19 cellular contexts compared by ENCODE assay signal in the genomic region with DNA sequence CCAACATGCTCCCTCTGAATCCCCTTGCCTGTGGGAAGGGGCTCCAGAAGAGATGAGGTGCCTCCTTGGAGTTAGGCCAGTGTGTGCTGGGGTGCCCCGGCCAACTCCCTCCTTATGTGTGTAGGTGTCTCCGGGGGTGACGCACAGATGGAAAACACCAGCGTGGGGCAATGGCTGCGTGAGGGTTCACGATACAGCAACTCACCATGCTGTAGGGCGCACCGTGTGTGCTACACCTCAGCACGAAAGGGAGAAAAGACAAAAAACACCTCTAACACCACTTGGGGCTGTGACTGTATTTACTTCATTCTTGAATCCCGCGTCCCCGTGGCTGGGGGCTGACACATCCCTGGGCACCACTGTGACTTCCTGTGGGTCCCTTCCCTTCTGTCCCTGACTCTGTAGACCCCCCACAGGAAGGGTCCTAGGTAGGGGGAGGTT. TPM values are rescaled to one million over a fixed set of nuclear protein-coding genes. Genes with fewer than 3 reads are reported as not detected.
A peak's percentile ranks its signal among the peaks of the same experiment; 100 is the strongest.
DNase-seq lines count a peak whose midpoint lies in the region; ATAC-seq and TF ChIP-seq lines count a peak whose summit lies in the region.
"Had no signal": no experiment of that assay in that cellular context is flagged by ENCODE, and none has a peak within 500 bp of the region (broad histone marks: within the 10 kb centered on the region; RNA-seq: fewer than 3 reads in every experiment).

No MANE protein-coding gene starts in this region.

- peaks cover 5% of the 10 kb centered on the region for H3K4me1 ChIP-seq in right cardiac atrium (ENCODE audit: control insufficient read depth, insufficient read depth, low read length)
- H3K4me1 ChIP-seq in mucosa of stomach (ENCODE audit: control insufficient read depth, insufficient read depth, low read length): peaks cover 43% of the 10 kb centered on the region

- no peaks in the 10 kb centered on the region for H3K36me3 ChIP-seq in mucosa of stomach (ENCODE audit: control insufficient read depth, insufficient read depth, low read length)

- intact Hi-C loops in Right ventricle myocardium inferior (cut with DNase I) (no loop called here), right cardiac atrium (cut with DNase I) (no loop called here)

- H3K4me3 Mint-ChIP-seq in WTC11: no peak overlapping the region
- H3K4me3 Mint-ChIP-seq: central memory CD8-positive, alpha-beta T cell; neural crest cell; stimulated activated naive CD8-positive, alpha-beta T cell treated with anti-CD3 and anti-CD28 coated beads, Interleukin-15, Interleukin-2, amounts not matched to agents 100 ng/mL and 50 ng/mL, for 24 hours had no signal

- CTCF ChIA-PET in WTC11 (lab: Charles Lee): interaction anchor here (0.8 to 3.8 kb wide), 3 partner anchors 12 to 100 kb away, joined by 3 to 25 read pairs (median 15); no protein-coding TSS in a partner anchor

- H3K27ac ChIP-seq in right cardiac atrium (ENCODE audit: low read length): no peak overlapping the region

- peaks cover 39% of the 10 kb centered on the region for H3K4me1 Mint-ChIP-seq in WTC11

- no peaks in the 10 kb centered on the region for H3K27me3 ChIP-seq in right cardiac atrium (ENCODE audit: control insufficient read depth, insufficient read depth)
- H3K27me3 ChIP-seq in mucosa of stomach (ENCODE audit: control insufficient read depth, insufficient read depth, low read length): no peaks in the 10 kb centered on the region
- H3K27me3 ChIP-seq: heart right ventricle had no signal

- no peaks in the 10 kb centered on the region for H3K27me3 Mint-ChIP-seq in WTC11 (ENCODE audit: low read depth)
- H3K27me3 Mint-ChIP-seq: central memory CD8-positive, alpha-beta T cell; stimulated activated naive CD8-positive, alpha-beta T cell treated with anti-CD3 and anti-CD28 coated beads, Interleukin-15, Interleukin-2, amounts not matched to agents 100 ng/mL and 50 ng/mL, for 24 hours had no signal

- peak overlapping the region; percentile 55 for H3K9ac ChIP-seq in mucosa of stomach (ENCODE audit: low read length)

- H3K9me3 Mint-ChIP-seq in WTC11: no peaks in the 10 kb centered on the region
- H3K9me3 Mint-ChIP-seq: central memory CD8-positive, alpha-beta T cell; neural crest cell; stimulated activated naive CD8-positive, alpha-beta T cell treated with anti-CD3 and anti-CD28 coated beads, Interleukin-15, Interleukin-2, amounts not matched to agents 100 ng/mL and 50 ng/mL, for 24 hours had no signal

- H3K36me3 Mint-ChIP-seq in WTC11: no peaks in the 10 kb centered on the region

- peak; percentile 65 for DNase-seq in Right ventricle myocardium inferior (ENCODE audit: missing footprints)
- no peak for DNase-seq in right cardiac atrium
- no peak for DNase-seq in WTC11 (ENCODE audit: low spot score)
- peak; percentile 40 for DNase-seq in ureter (ENCODE audit: low spot score)
- no peak for DNase-seq in stimulated activated CD4-positive, alpha-beta T cell treated with anti-CD3 and anti-CD28 coated beads, Interleukin-4, amount 100 ng/mL, for 1 hour
- no peak for DNase-seq in stimulated activated naive CD4-positive, alpha-beta T cell (lab: John Stamatoyannopoulos, UW)
- no peak for DNase-seq in activated T-cell treated with anti-CD3 and anti-CD28 coated beads, Interleukin-2, amount 50 U/mL, for 48 hours
- DNase-seq: activated CD8-positive, alpha-beta T cell treated with anti-CD3 and anti-CD28 coated beads, Interleukin-2, amount 10 ng/mL, durations not matched to agents 7 days and 5 days; activated gamma-delta T cell treated with Interleukin-2 at 50 U/mL for 16 hours; DND-41; effector memory CD4-positive, alpha-beta T cell; RPMI8226; SW 1271 had no signal

- 94% methylated on average over 12 of the region's 12 CpGs for whole genome bisulfite sequencing in right cardiac atrium

- H3K4me3 ChIP-seq in right cardiac atrium (ENCODE audit: low read length) (no peak overlapping the region), mucosa of stomach (ENCODE audit: low read length) (no peak overlapping the region)
- H3K4me3 ChIP-seq: heart right ventricle had no signal

- no peaks in the 10 kb centered on the region for H3K9me3 ChIP-seq in right cardiac atrium (ENCODE audit: control insufficient read depth, low read length)
- H3K9me3 ChIP-seq in mucosa of stomach (ENCODE audit: control insufficient read depth, low read length): no peaks in the 10 kb centered on the region
- H3K9me3 ChIP-seq: heart right ventricle had no signal

- TF ChIP-seq CTCF in WTC11 (IDR thresholded peaks at IDR 0.05): no peak

- POLR2A ChIA-PET in WTC11 (lab: Charles Lee): interaction anchor here (0.7 to 1.3 kb wide), 2 partner anchors 12 to 15 kb away, joined by 3 to 4 read pairs; no protein-coding TSS in a partner anchor

- ATAC-seq in Right ventricle myocardium inferior (no peak), right cardiac atrium (no peak), WTC11 (no peak)
- ATAC-seq: activated CD8-positive, alpha-beta T cell treated with anti-CD3 and anti-CD28 coated beads, Interleukin-2, amount 10 ng/mL, durations not matched to agents 7 days and 5 days; HepG2 had no signal

- H3K27ac Mint-ChIP-seq in WTC11: peak overlapping the region; percentile 92
- H3K27ac Mint-ChIP-seq: stimulated activated naive CD8-positive, alpha-beta T cell treated with anti-CD3 and anti-CD28 coated beads, Interleukin-15, Interleukin-2, amounts not matched to agents 100 ng/mL and 50 ng/mL, for 24 hours had no signal

TF ChIP-seq in WTC11, 78 proteins besides CTCF, POLR2A, EP300 and RAD21:
- no peak for TF ChIP-seq ZNF219 (CRISPR knock-in tag; IDR thresholded peaks at IDR 0.05; ENCODE audit: borderline replicate concordance)
- TF ChIP-seq ZNF317 (CRISPR knock-in tag; IDR thresholded peaks at IDR 0.05; ENCODE audit: borderline replicate concordance, low read depth): no peak
- TF ChIP-seq, protein P1, sequence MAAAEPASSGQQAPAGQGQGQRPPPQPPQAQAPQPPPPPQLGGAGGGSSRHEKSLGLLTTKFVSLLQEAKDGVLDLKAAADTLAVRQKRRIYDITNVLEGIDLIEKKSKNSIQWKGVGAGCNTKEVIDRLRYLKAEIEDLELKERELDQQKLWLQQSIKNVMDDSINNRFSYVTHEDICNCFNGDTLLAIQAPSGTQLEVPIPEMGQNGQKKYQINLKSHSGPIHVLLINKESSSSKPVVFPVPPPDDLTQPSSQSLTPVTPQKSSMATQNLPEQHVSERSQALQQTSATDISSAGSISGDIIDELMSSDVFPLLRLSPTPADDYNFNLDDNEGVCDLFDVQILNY (CRISPR knock-in tag; IDR thresholded peaks at IDR 0.05): no peak
- TF ChIP-seq NR2C2 (CRISPR knock-in tag; IDR thresholded peaks at IDR 0.05): no peak
- no peak for TF ChIP-seq CBFB (CRISPR knock-in tag; IDR thresholded peaks at IDR 0.05; ENCODE audit: low read depth)
- TF ChIP-seq EMX1 (CRISPR knock-in tag; IDR thresholded peaks at IDR 0.05): no peak
- TF ChIP-seq, protein P2, sequence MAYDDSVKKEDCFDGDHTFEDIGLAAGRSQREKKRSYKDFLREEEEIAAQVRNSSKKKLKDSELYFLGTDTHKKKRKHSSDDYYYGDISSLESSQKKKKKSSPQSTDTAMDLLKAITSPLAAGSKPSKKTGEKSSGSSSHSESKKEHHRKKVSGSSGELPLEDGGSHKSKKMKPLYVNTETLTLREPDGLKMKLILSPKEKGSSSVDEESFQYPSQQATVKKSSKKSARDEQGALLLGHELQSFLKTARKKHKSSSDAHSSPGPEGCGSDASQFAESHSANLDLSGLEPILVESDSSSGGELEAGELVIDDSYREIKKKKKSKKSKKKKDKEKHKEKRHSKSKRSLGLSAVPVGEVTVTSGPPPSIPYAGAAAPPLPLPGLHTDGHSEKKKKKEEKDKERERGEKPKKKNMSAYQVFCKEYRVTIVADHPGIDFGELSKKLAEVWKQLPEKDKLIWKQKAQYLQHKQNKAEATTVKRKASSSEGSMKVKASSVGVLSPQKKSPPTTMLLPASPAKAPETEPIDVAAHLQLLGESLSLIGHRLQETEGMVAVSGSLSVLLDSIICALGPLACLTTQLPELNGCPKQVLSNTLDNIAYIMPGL (CRISPR knock-in tag; IDR thresholded peaks at IDR 0.05): no peak
- TF ChIP-seq, protein P3, sequence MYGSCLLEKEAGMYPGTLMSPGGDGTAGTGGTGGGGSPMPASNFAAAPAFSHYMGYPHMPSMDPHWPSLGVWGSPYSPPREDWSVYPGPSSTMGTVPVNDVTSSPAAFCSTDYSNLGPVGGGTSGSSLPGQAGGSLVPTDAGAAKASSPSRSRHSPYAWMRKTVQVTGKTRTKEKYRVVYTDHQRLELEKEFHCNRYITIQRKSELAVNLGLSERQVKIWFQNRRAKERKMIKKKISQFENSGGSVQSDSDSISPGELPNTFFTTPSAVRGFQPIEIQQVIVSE (CRISPR knock-in tag; IDR thresholded peaks at IDR 0.05; ENCODE audit: borderline replicate concordance): no peak
- TF ChIP-seq, protein P4, sequence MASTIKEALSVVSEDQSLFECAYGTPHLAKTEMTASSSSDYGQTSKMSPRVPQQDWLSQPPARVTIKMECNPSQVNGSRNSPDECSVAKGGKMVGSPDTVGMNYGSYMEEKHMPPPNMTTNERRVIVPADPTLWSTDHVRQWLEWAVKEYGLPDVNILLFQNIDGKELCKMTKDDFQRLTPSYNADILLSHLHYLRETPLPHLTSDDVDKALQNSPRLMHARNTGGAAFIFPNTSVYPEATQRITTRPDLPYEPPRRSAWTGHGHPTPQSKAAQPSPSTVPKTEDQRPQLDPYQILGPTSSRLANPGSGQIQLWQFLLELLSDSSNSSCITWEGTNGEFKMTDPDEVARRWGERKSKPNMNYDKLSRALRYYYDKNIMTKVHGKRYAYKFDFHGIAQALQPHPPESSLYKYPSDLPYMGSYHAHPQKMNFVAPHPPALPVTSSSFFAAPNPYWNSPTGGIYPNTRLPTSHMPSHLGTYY (CRISPR knock-in tag; IDR thresholded peaks at IDR 0.05): no peak
- no peak for TF ChIP-seq NFE2L1 (CRISPR knock-in tag; IDR thresholded peaks at IDR 0.05)
- TF ChIP-seq, protein P5, sequence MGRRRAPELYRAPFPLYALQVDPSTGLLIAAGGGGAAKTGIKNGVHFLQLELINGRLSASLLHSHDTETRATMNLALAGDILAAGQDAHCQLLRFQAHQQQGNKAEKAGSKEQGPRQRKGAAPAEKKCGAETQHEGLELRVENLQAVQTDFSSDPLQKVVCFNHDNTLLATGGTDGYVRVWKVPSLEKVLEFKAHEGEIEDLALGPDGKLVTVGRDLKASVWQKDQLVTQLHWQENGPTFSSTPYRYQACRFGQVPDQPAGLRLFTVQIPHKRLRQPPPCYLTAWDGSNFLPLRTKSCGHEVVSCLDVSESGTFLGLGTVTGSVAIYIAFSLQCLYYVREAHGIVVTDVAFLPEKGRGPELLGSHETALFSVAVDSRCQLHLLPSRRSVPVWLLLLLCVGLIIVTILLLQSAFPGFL (CRISPR knock-in tag; IDR thresholded peaks at IDR 0.05; ENCODE audit: borderline replicate concordance): no peak

RNA-seq across cellular contexts. Expression of a gene that starts 1.6 kb away (rescaled TPM):
- total RNA-seq in Right ventricle myocardium inferior (1.5 TPM), right cardiac atrium (1 to 10 TPM; 1.5 to 2.3 (median 1.8) TPM), WTC11 (2021) (8.9 to 10.1 TPM (median 9.8 TPM) in 3 replicates), ureter (6.3 TPM)
- polyA plus RNA-seq in right cardiac atrium: 2.4 TPM

RNA-seq across cellular contexts. Expression of a gene that starts 22.8 kb away (rescaled TPM):
- total RNA-seq in Right ventricle myocardium inferior: 7.7 TPM
- 1 to 10 TPM; 7.0 to 8.9 (median 7.7) TPM for total RNA-seq in right cardiac atrium
- polyA plus RNA-seq in right cardiac atrium: 6.8 TPM
- total RNA-seq in WTC11 (2021): 50.2 to 52.2 TPM (median 50.8 TPM) in 3 replicates
- 45.3 TPM for total RNA-seq in ureter

Comparison
In these comparisons a context has a peak if more than half of its experiments do, and no peak if none do; other contexts are left out.
1. DNase-seq: peak in Right ventricle myocardium inferior (single experiment) and ureter (single experiment); none in right cardiac atrium (0 of 3), WTC11 (single experiment), stimulated activated CD4-positive, alpha-beta T cell treated with anti-CD3 and anti-CD28 coated beads, Interleukin-4, amount 100 ng/mL, for 1 hour (single experiment), stimulated activated naive CD4-positive, alpha-beta T cell (0 of 6) and activated T-cell treated with anti-CD3 and anti-CD28 coated beads, Interleukin-2, amount 50 U/mL, for 48 hours (0 of 2).